1 cellular context compared by ENCODE assay signal in genomic region chr9:112169368-112169767, GRCh38.
TF ChIP-seq lines count a peak whose summit lies in the region.

No MANE protein-coding gene starts in this region.

TF ChIP-seq in GM23338, 12 proteins besides CTCF, POLR2A, EP300 and RAD21 (continued from another document):
- TF ChIP-seq, protein P1, sequence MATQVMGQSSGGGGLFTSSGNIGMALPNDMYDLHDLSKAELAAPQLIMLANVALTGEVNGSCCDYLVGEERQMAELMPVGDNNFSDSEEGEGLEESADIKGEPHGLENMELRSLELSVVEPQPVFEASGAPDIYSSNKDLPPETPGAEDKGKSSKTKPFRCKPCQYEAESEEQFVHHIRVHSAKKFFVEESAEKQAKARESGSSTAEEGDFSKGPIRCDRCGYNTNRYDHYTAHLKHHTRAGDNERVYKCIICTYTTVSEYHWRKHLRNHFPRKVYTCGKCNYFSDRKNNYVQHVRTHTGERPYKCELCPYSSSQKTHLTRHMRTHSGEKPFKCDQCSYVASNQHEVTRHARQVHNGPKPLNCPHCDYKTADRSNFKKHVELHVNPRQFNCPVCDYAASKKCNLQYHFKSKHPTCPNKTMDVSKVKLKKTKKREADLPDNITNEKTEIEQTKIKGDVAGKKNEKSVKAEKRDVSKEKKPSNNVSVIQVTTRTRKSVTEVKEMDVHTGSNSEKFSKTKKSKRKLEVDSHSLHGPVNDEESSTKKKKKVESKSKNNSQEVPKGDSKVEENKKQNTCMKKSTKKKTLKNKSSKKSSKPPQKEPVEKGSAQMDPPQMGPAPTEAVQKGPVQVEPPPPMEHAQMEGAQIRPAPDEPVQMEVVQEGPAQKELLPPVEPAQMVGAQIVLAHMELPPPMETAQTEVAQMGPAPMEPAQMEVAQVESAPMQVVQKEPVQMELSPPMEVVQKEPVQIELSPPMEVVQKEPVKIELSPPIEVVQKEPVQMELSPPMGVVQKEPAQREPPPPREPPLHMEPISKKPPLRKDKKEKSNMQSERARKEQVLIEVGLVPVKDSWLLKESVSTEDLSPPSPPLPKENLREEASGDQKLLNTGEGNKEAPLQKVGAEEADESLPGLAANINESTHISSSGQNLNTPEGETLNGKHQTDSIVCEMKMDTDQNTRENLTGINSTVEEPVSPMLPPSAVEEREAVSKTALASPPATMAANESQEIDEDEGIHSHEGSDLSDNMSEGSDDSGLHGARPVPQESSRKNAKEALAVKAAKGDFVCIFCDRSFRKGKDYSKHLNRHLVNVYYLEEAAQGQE (IDR thresholded peaks at IDR 0.05; ENCODE audit: unreplicated experiment): no peak
- TF ChIP-seq POLR2AphosphoS5 (IDR thresholded peaks at IDR 0.05; ENCODE audit: low read depth) (no peak), NANOG (IDR thresholded peaks at IDR 0.05; ENCODE audit: borderline replicate concordance) (no peak), EZH2 (IDR thresholded peaks at IDR 0.05; ENCODE audit: low read depth, unreplicated experiment) (no peak), CREB1 (CRISPR knock-in tag; IDR thresholded peaks at IDR 0.05; ENCODE audit: low read depth) (no peak), ZNF114 (CRISPR knock-in tag; IDR thresholded peaks at IDR 0.05) (no peak), EZH2phosphoT487 (IDR thresholded peaks at IDR 0.05; ENCODE audit: unreplicated experiment) (no peak), JUNB (IDR thresholded peaks at IDR 0.05; ENCODE audit: unreplicated experiment) (no peak), ZNF331 (CRISPR knock-in tag; IDR thresholded peaks at IDR 0.05; ENCODE audit: low read depth) (no peak)
- TF ChIP-seq, protein P2, sequence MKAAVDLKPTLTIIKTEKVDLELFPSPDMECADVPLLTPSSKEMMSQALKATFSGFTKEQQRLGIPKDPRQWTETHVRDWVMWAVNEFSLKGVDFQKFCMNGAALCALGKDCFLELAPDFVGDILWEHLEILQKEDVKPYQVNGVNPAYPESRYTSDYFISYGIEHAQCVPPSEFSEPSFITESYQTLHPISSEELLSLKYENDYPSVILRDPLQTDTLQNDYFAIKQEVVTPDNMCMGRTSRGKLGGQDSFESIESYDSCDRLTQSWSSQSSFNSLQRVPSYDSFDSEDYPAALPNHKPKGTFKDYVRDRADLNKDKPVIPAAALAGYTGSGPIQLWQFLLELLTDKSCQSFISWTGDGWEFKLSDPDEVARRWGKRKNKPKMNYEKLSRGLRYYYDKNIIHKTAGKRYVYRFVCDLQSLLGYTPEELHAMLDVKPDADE (IDR thresholded peaks at IDR 0.05): no peak
- TF ChIP-seq, protein P3, sequence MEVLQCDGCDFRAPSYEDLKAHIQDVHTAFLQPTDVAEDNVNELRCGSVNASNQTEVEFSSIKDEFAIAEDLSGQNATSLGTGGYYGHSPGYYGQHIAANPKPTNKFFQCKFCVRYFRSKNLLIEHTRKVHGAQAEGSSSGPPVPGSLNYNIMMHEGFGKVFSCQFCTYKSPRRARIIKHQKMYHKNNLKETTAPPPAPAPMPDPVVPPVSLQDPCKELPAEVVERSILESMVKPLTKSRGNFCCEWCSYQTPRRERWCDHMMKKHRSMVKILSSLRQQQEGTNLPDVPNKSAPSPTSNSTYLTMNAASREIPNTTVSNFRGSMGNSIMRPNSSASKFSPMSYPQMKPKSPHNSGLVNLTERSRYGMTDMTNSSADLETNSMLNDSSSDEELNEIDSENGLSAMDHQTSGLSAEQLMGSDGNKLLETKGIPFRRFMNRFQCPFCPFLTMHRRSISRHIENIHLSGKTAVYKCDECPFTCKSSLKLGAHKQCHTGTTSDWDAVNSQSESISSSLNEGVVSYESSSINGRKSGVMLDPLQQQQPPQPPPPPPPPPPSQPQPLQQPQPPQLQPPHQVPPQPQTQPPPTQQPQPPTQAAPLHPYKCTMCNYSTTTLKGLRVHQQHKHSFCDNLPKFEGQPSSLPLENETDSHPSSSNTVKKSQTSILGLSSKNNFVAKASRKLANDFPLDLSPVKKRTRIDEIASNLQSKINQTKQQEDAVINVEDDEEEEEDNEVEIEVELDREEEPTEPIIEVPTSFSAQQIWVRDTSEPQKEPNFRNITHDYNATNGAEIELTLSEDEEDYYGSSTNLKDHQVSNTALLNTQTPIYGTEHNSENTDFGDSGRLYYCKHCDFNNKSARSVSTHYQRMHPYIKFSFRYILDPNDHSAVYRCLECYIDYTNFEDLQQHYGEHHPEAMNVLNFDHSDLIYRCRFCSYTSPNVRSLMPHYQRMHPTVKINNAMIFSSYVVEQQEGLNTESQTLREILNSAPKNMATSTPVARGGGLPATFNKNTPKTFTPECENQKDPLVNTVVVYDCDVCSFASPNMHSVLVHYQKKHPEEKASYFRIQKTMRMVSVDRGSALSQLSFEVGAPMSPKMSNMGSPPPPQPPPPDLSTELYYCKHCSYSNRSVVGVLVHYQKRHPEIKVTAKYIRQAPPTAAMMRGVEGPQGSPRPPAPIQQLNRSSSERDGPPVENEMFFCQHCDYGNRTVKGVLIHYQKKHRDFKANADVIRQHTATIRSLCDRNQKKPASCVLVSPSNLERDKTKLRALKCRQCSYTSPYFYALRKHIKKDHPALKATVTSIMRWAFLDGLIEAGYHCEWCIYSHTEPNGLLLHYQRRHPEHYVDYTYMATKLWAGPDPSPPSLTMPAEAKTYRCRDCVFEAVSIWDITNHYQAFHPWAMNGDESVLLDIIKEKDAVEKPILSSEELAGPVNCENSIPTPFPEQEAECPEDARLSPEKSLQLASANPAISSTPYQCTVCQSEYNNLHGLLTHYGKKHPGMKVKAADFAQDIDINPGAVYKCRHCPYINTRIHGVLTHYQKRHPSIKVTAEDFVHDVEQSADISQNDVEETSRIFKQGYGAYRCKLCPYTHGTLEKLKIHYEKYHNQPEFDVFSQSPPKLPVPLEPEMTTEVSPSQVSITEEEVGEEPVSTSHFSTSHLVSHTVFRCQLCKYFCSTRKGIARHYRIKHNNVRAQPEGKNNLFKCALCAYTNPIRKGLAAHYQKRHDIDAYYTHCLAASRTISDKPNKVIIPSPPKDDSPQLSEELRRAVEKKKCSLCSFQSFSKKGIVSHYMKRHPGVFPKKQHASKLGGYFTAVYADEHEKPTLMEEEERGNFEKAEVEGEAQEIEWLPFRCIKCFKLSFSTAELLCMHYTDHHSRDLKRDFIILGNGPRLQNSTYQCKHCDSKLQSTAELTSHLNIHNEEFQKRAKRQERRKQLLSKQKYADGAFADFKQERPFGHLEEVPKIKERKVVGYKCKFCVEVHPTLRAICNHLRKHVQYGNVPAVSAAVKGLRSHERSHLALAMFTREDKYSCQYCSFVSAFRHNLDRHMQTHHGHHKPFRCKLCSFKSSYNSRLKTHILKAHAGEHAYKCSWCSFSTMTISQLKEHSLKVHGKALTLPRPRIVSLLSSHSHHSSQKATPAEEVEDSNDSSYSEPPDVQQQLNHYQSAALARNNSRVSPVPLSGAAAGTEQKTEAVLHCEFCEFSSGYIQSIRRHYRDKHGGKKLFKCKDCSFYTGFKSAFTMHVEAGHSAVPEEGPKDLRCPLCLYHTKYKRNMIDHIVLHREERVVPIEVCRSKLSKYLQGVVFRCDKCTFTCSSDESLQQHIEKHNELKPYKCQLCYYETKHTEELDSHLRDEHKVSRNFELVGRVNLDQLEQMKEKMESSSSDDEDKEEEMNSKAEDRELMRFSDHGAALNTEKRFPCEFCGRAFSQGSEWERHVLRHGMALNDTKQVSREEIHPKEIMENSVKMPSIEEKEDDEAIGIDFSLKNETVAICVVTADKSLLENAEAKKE (CRISPR knock-in tag; IDR thresholded peaks at IDR 0.05): no peak
